16 cellular contexts compared by ENCODE assay signal in genomic region chr18:65439184-65439583, GRCh38.
DNase-seq lines count a peak whose midpoint lies in the region; ATAC-seq and TF ChIP-seq lines count a peak whose summit lies in the region.
"Had no signal": no experiment of that assay in that cellular context is flagged by ENCODE, and none has a peak within 500 bp of the region (broad histone marks: within the 10 kb centered on the region; RNA-seq: fewer than 3 reads in every experiment).

No MANE protein-coding gene starts in this region.

- H2AFZ ChIP-seq in mammary epithelial cell (ENCODE audit: low read depth, low read length) (no peak overlapping the region), OCI-LY3 (ENCODE audit: low read depth, low read length) (peak overlapping the region; percentile 72; the same call in 1 of the 2 replicates), smooth muscle cell (ENCODE audit: low read depth) (peak overlapping the region; percentile 55)

- POLR2A ChIA-PET in MCF 10A (lab: Yijun Ruan, JAX), result no interaction called here

- H3K36me3 ChIP-seq in mammary epithelial cell (ENCODE audit: insufficient read depth, low read length) (no peaks in the 10 kb centered on the region), OCI-LY3 (replicated peaks; ENCODE audit: low read depth, low read length) (no peaks in the 10 kb centered on the region), endodermal cell (ENCODE audit: control insufficient read depth, insufficient read depth, low read length) (no peaks in the 10 kb centered on the region), smooth muscle cell (ENCODE audit: low read depth) (no peaks in the 10 kb centered on the region)
- H3K36me3 ChIP-seq: breast epithelium, SJCRH30, thyroid gland had no signal

- TF ChIP-seq CTCF in MCF 10A (IDR thresholded peaks at IDR 0.05; ENCODE audit: unreplicated experiment) (peak; percentile 16), mammary epithelial cell (conservative IDR thresholded peaks at IDR 0.05 in 1 of 2, IDR thresholded peaks at IDR 0.05 in 1 of 2; ENCODE audit: extremely low read depth in 1 of 2, insufficient read depth in 1 of 2, low read depth in 1 of 2, low read length in 2 of 2) (no peak), OCI-LY3 (IDR thresholded peaks at IDR 0.05; ENCODE audit: low read depth, low read length) (peak; percentile 61), endodermal cell (conservative IDR thresholded peaks at IDR 0.05) (peak; percentile 58), smooth muscle cell (IDR thresholded peaks at IDR 0.05; ENCODE audit: borderline replicate concordance, insufficient read depth, poor library complexity, severe bottlenecking) (peak; percentile 48), lower leg skin (IDR thresholded peaks at IDR 0.05) (no peak)

- no peak for TF ChIP-seq POLR2A in lower leg skin (IDR thresholded peaks at IDR 0.05)

- CTCF ChIA-PET in MCF 10A (lab: Yijun Ruan, JAX) (interaction anchor here (0.7 kb wide), 2 partner anchors 452 to 595 kb away, joined by 3 to 4 read pairs; no protein-coding TSS in a partner anchor), mammary epithelial cell (lab: Charles Lee; ENCODE audit: low non-redundant PET) (no interaction called here)

- 48% methylated on average over 3 of the region's 3 CpGs for WGBS in mammary epithelial cell (ENCODE audit: low coverage, missing lambda C conversion rate)
- 81 to 91% methylated on average over 3 of the region's 3 CpGs for WGBS in endodermal cell (ENCODE audit: insufficient coverage in 1 of 2, insufficient read length in 1 of 2), 2 experiments
- WGBS in smooth muscle cell (ENCODE audit: low lambda C conversion rate), result 17% methylated on average over 3 of the region's 3 CpGs
- WGBS in lower leg skin, 2 donors, result 49 to 60% methylated on average over 3 of the region's 3 CpGs

- DNase-seq in MCF 10A (ENCODE audit: unreplicated experiment) (peak; percentile 19), mammary epithelial cell (no peak), endodermal cell (no peak), smooth muscle cell (lab: John Stamatoyannopoulos, UW; ENCODE audit: unreplicated experiment) (no peak), lower leg skin (ENCODE audit: low spot score in 2 of 2) (no peak), globus pallidus (ENCODE audit: low spot score) (no peak)
- DNase-seq: activated naive CD4-positive, alpha-beta T cell; head of caudate nucleus; NCI-H187; NCI-H526 treated with DMSO at 0.1 percent for 48 hours; SJCRH30; stimulated activated CD4-positive, alpha-beta T cell treated with anti-CD3 and anti-CD28 coated beads, Interleukin-1b, Interleukin-23, amount 100 ng/mL, for 48 hours; thyroid gland had no signal

- H3K27me3 Mint-ChIP-seq in MCF 10A (ENCODE audit: insufficient read depth, unreplicated experiment), result peaks cover 75% of the 10 kb centered on the region
- H3K27me3 Mint-ChIP-seq in endodermal cell (ENCODE audit: insufficient read depth), result no peaks in the 10 kb centered on the region

- H3K27me3 ChIP-seq in mammary epithelial cell (ENCODE audit: insufficient read depth, low read length), result no peaks in the 10 kb centered on the region
- no peaks in the 10 kb centered on the region for H3K27me3 ChIP-seq in OCI-LY3 (ENCODE audit: low read depth, low read length)
- no peaks in the 10 kb centered on the region for H3K27me3 ChIP-seq in endodermal cell (ENCODE audit: control insufficient read depth, insufficient read depth, low read length, poor library complexity, severe bottlenecking)
- H3K27me3 ChIP-seq in smooth muscle cell (ENCODE audit: low read depth), result peaks cover under 1% of the 10 kb centered on the region
- H3K27me3 ChIP-seq: breast epithelium, SJCRH30, thyroid gland had no signal

- H3K9me3 ChIP-seq in mammary epithelial cell (replicated peaks; ENCODE audit: insufficient read depth, low read length), result peaks cover 4% of the 10 kb centered on the region
- 0 out of 2 replicates have a peak, but pooled peaks cover 3% of the 10 kb centered on the region for H3K9me3 ChIP-seq in OCI-LY3 (ENCODE audit: insufficient read depth, low read length)
- H3K9me3 ChIP-seq in endodermal cell (ENCODE audit: control insufficient read depth, low read length), result no peaks in the 10 kb centered on the region
- no peaks in the 10 kb centered on the region for H3K9me3 ChIP-seq in smooth muscle cell (replicated peaks; ENCODE audit: low read depth)
- H3K9me3 ChIP-seq: breast epithelium, SJCRH30, thyroid gland had no signal

- dilution Hi-C loops in mammary epithelial cell (cut with HindIII; ENCODE audit: low sequenced_read_pairs), result no loop called here

- BruUV-seq in MCF 10A (replicated peaks; lab: Mats Ljungman, UMichigan) (no TSS peak), mammary epithelial cell (replicated peaks; lab: Mats Ljungman, UMichigan) (no TSS peak)

- no peaks in the 10 kb centered on the region for H3K36me3 Mint-ChIP-seq in MCF 10A (ENCODE audit: insufficient read depth, unreplicated experiment)
- no peaks in the 10 kb centered on the region for H3K36me3 Mint-ChIP-seq in endodermal cell (ENCODE audit: low read depth)

- H3K27ac ChIP-seq in mammary epithelial cell (ENCODE audit: insufficient read depth, low read depth, low read length) (no peak overlapping the region), OCI-LY3 (ENCODE audit: low read length) (no peak overlapping the region), endodermal cell (ENCODE audit: low read depth, low read length) (no peak overlapping the region), smooth muscle cell (ENCODE audit: low read depth) (no peak overlapping the region)
- H3K27ac ChIP-seq: breast epithelium, SJCRH30, thyroid gland had no signal

- H3K4me3 ChIP-seq in mammary epithelial cell (replicated peaks in 1 of 3; ENCODE audit: insufficient read depth in 1 of 3, low read depth in 2 of 3, low read length in 3 of 3) (no peak overlapping the region), OCI-LY3 (ENCODE audit: low read length) (no peak overlapping the region), endodermal cell (ENCODE audit: low read length) (no peak overlapping the region), smooth muscle cell (no peak overlapping the region), lower leg skin (ENCODE audit: low read depth, poor library complexity, severe bottlenecking) (no peak overlapping the region)
- H3K4me3 ChIP-seq: breast epithelium, SJCRH30, thyroid gland had no signal

- no peaks in the 10 kb centered on the region for H3K9me3 Mint-ChIP-seq in MCF 10A (ENCODE audit: unreplicated experiment)
- H3K9me3 Mint-ChIP-seq in endodermal cell, result peaks cover 2% of the 10 kb centered on the region

- no peak overlapping the region for H3K9ac ChIP-seq in mammary epithelial cell (ENCODE audit: insufficient read depth, low read length)
- H3K9ac ChIP-seq in OCI-LY3 (ENCODE audit: low read length), result no peak overlapping the region
- no peak overlapping the region for H3K9ac ChIP-seq in endodermal cell (ENCODE audit: extremely low read depth, low read length, poor library complexity, severe bottlenecking)
- H3K9ac ChIP-seq in smooth muscle cell (ENCODE audit: low read depth), result no peak overlapping the region

- H3K4me1 Mint-ChIP-seq in MCF 10A (ENCODE audit: insufficient read depth, unreplicated experiment) (no peaks in the 10 kb centered on the region), endodermal cell (no peaks in the 10 kb centered on the region)

- H3F3A ChIP-seq in smooth muscle cell (ENCODE audit: low read depth), result no peaks in the 10 kb centered on the region

- intact Hi-C loops in MCF 10A (cut with micrococcal nuclease), result no loop called here
- intact Hi-C loops in mammary epithelial cell (cut with micrococcal nuclease), result no loop called here
- intact Hi-C loops in lower leg skin (cut with DNase I; ENCODE audit: low total_unique reads), result no loop called here

- no peaks in the 10 kb centered on the region for H4K20me1 ChIP-seq in mammary epithelial cell (ENCODE audit: insufficient read depth, low read length)
- no peaks in the 10 kb centered on the region for H4K20me1 ChIP-seq in OCI-LY3 (ENCODE audit: insufficient read depth, low read length)
- H4K20me1 ChIP-seq in smooth muscle cell (ENCODE audit: low read depth), result no peaks in the 10 kb centered on the region

- ATAC-seq in GM21381 (IDR thresholded peaks at IDR 0.05; ENCODE audit: unreplicated experiment), result no peak

- in situ Hi-C loops in mammary epithelial cell (cut with MboI; ENCODE audit: low sequenced_read_pairs in 2 of 2), result no loop called here

- H3K4me3 Mint-ChIP-seq in MCF 10A (ENCODE audit: unreplicated experiment), result no peak overlapping the region
- H3K4me3 Mint-ChIP-seq in endodermal cell, result no peak overlapping the region

- H3K27ac Mint-ChIP-seq in MCF 10A (ENCODE audit: low read depth, unreplicated experiment) (no peak overlapping the region), endodermal cell (no peak overlapping the region)

- H3K4me2 ChIP-seq in mammary epithelial cell (ENCODE audit: insufficient read depth, low read depth, low read length) (no peak overlapping the region), OCI-LY3 (ENCODE audit: low read length) (no peak overlapping the region), smooth muscle cell (no peak overlapping the region)

- H3K4me1 ChIP-seq in mammary epithelial cell (ENCODE audit: insufficient read depth, low read length), result no peaks in the 10 kb centered on the region
- H3K4me1 ChIP-seq in OCI-LY3 (ENCODE audit: low read length), result peaks cover 13% of the 10 kb centered on the region
- no peaks in the 10 kb centered on the region for H3K4me1 ChIP-seq in endodermal cell (ENCODE audit: control insufficient read depth, insufficient read depth, low read length)
- H3K4me1 ChIP-seq in smooth muscle cell (ENCODE audit: low read depth), result no peaks in the 10 kb centered on the region
- H3K4me1 ChIP-seq: breast epithelium, SJCRH30, thyroid gland had no signal

- H3K79me2 ChIP-seq in mammary epithelial cell (ENCODE audit: insufficient read depth, low read length) (no peaks in the 10 kb centered on the region), OCI-LY3 (ENCODE audit: low read length) (no peaks in the 10 kb centered on the region), smooth muscle cell (ENCODE audit: low read depth) (no peaks in the 10 kb centered on the region)

Comparison
In these comparisons a context has a peak if more than half of its experiments do, and no peak if none do; other contexts are left out.
1. CTCF ChIP-seq: peak in MCF 10A (single experiment), OCI-LY3 (single experiment), endodermal cell (single experiment) and smooth muscle cell (single experiment); none in mammary epithelial cell (0 of 2) and lower leg skin (0 of 3).